ENCODE assay signal across 19 cellular contexts in genomic region chr6:30601436-30601814, GRCh38. TPM values are rescaled to one million over a fixed set of nuclear protein-coding genes. Genes with fewer than 3 reads are reported as not detected.
A peak's percentile ranks its signal among the peaks of the same experiment; 100 is the strongest.
DNase-seq lines count a peak whose midpoint lies in the region; ATAC-seq and TF ChIP-seq lines count a peak whose summit lies in the region.
"Had no signal": no experiment of that assay in that cellular context is flagged by ENCODE, and none has a peak within 500 bp of the region (broad histone marks: within the 10 kb centered on the region; RNA-seq: fewer than 3 reads in every experiment).

No MANE protein-coding gene starts in this region.

- no CpG with 5 or more reads among the region's 6 CpGs for WGBS in mesendoderm (ENCODE audit: extremely low coverage, insufficient coverage, low lambda C conversion rate)
- 56 to 64% methylated on average over 3 to 6 of the region's 6 CpGs for WGBS in gastroesophageal sphincter (ENCODE audit: low coverage in 1 of 2), 2 donors

- H3K27me3 ChIP-seq in BLaER1 treated with 17β-estradiol and CSF1 and Interleukin-3, amounts not matched to agents 10 nM and 100 nM, result no peaks in the 10 kb centered on the region
- H3K27me3 ChIP-seq in Caco-2 (replicated peaks; ENCODE audit: control insufficient read depth, insufficient read depth, low read length) (no peaks in the 10 kb centered on the region), mesendoderm (ENCODE audit: insufficient read depth, low read length, poor library complexity) (no peaks in the 10 kb centered on the region), gastroesophageal sphincter (no peaks in the 10 kb centered on the region)
- H3K27me3 ChIP-seq: SJSA1, upper lobe of right lung had no signal

- H3K56ac ChIP-seq in mesendoderm (ENCODE audit: low read length), result no peak overlapping the region

- peaks cover 61 to 95% (median 84%) of the 10 kb centered on the region in 11 experiments for H3K36me3 ChIP-seq in BLaER1 treated with 17β-estradiol and CSF1 and Interleukin-3, amounts not matched to agents 10 nM and 100 nM
- peaks cover 11% of the 10 kb centered on the region for H3K36me3 ChIP-seq in Caco-2 (ENCODE audit: control insufficient read depth, insufficient read depth, low read length)
- peaks cover 37% of the 10 kb centered on the region for H3K36me3 ChIP-seq in mesendoderm (ENCODE audit: control insufficient read depth, insufficient read depth, low read length)
- H3K36me3 ChIP-seq in gastroesophageal sphincter, result peaks cover 10 to 68% of the 10 kb centered on the region in 2 donors

- H3K18ac ChIP-seq in mesendoderm (ENCODE audit: low read length), result no peak overlapping the region

- TF ChIP-seq CTCF in RWPE1 (conservative IDR thresholded peaks at IDR 0.05; ENCODE audit: low read depth), result no peak
- TF ChIP-seq CTCF in Caco-2 (IDR thresholded peaks at IDR 0.05; ENCODE audit: insufficient read depth in 1 of 2, low read depth in 1 of 2, low read length in 1 of 2, severe bottlenecking in 1 of 2, unreplicated experiment in 1 of 2), result no peak
- TF ChIP-seq CTCF in gastroesophageal sphincter (IDR thresholded peaks at IDR 0.05), result no peak

- H3K4me2 ChIP-seq in BLaER1 treated with 17β-estradiol and CSF1 and Interleukin-3, amounts not matched to agents 10 nM and 100 nM, result peak overlapping the region in 9 of 11 experiments; percentile 29 to 92 (median 85); a peak in 18 of 22 replicates
- H3K4me2 ChIP-seq in mesendoderm (ENCODE audit: low read length), result no peak overlapping the region

- no peak overlapping the region for H4K5ac ChIP-seq in mesendoderm (ENCODE audit: low read length)

- peaks cover 18 to 100% (median 84%) of the 10 kb centered on the region in 11 experiments for H4K20me1 ChIP-seq in BLaER1 treated with 17β-estradiol and CSF1 and Interleukin-3, amounts not matched to agents 10 nM and 100 nM

- peak overlapping the region; percentile 29 for H3K27ac Mint-ChIP-seq in activated CD4-positive, alpha-beta T cell treated with anti-CD3 and anti-CD28 coated beads, Interleukin-2, amount 10 ng/mL, durations not matched to agents 24 days and 14 days
- peak overlapping the region in 4 of 6 donors; percentile 47 to 91 (median 62) for H3K27ac Mint-ChIP-seq in naive B cell
- no peak overlapping the region for H3K27ac Mint-ChIP-seq in Caco-2 (ENCODE audit: unreplicated experiment)
- H3K27ac Mint-ChIP-seq: HFFc6, progenitor cell of endocrine pancreas had no signal

- no peak overlapping the region for H4K8ac ChIP-seq in mesendoderm (ENCODE audit: low read depth, low read length)

- intact Hi-C loops in activated CD4-positive, alpha-beta T cell treated with anti-CD3 and anti-CD28 coated beads, Interleukin-2, amount 10 ng/mL, durations not matched to agents 24 days and 14 days (cut with micrococcal nuclease), result no loop called here
- intact Hi-C loops in Caco-2 (cut with micrococcal nuclease; ENCODE audit: unreplicated experiment), result no loop called here

- H3K23ac ChIP-seq in mesendoderm (ENCODE audit: low read length), result no peak overlapping the region

- no peak for TF ChIP-seq POLR2A in gastroesophageal sphincter (IDR thresholded peaks at IDR 0.05)

- peak overlapping the region in 8 of 11 experiments; percentile 20 to 68 (median 65); a peak in 16 of 22 replicates for H3K9ac ChIP-seq in BLaER1 treated with 17β-estradiol and CSF1 and Interleukin-3, amounts not matched to agents 10 nM and 100 nM
- no peak overlapping the region for H3K9ac ChIP-seq in mesendoderm (ENCODE audit: low read length)

- H3K27me3 Mint-ChIP-seq in activated CD4-positive, alpha-beta T cell treated with anti-CD3 and anti-CD28 coated beads, Interleukin-2, amount 10 ng/mL, durations not matched to agents 24 days and 14 days, result no peaks in the 10 kb centered on the region
- no peaks in the 10 kb centered on the region for H3K27me3 Mint-ChIP-seq in naive B cell
- H3K27me3 Mint-ChIP-seq in Caco-2 (ENCODE audit: insufficient read depth, unreplicated experiment), result no peaks in the 10 kb centered on the region
- H3K27me3 Mint-ChIP-seq: progenitor cell of endocrine pancreas had no signal

- no peak overlapping the region for H3K4ac ChIP-seq in mesendoderm (ENCODE audit: low read depth, low read length)

- H3K4me1 Mint-ChIP-seq in activated CD4-positive, alpha-beta T cell treated with anti-CD3 and anti-CD28 coated beads, Interleukin-2, amount 10 ng/mL, durations not matched to agents 24 days and 14 days, result peaks cover 19% of the 10 kb centered on the region
- H3K4me1 Mint-ChIP-seq in naive B cell, result peaks cover 16 to 19% (median 18%) of the 10 kb centered on the region in 3 donors
- H3K4me1 Mint-ChIP-seq in Caco-2 (ENCODE audit: low read depth, unreplicated experiment), result no peaks in the 10 kb centered on the region
- H3K4me1 Mint-ChIP-seq: nephron had no signal

- H3K36me3 Mint-ChIP-seq in activated CD4-positive, alpha-beta T cell treated with anti-CD3 and anti-CD28 coated beads, Interleukin-2, amount 10 ng/mL, durations not matched to agents 24 days and 14 days (ENCODE audit: low read depth), result peaks cover 66% of the 10 kb centered on the region
- H3K36me3 Mint-ChIP-seq in naive B cell (peaks cover 15 to 27% of the 10 kb centered on the region in 2 donors), Caco-2 (ENCODE audit: insufficient read depth, unreplicated experiment) (peaks cover 95% of the 10 kb centered on the region)

- DNase-seq in activated CD4-positive, alpha-beta T cell treated with anti-CD3 and anti-CD28 coated beads, Interleukin-2, amount 10 ng/mL, durations not matched to agents 24 days and 14 days, result no peak
- DNase-seq in activated CD4-positive, alpha-beta T cell treated with anti-CD3 and anti-CD28 coated beads, Interleukin-2, amount 50 U/mL, for 48 hours, result no peak
- DNase-seq in RWPE1 (ENCODE audit: low spot score) (no peak), naive B cell (no peak), Caco-2 (no peak), mesendoderm (no peak)
- DNase-seq: dermis blood vessel endothelial cell; HFFc6; mammary epithelial cell; NCI-H2227 treated with DMSO at 0.1 percent for 48 hours; PC-3; stimulated activated CD4-positive, alpha-beta T cell treated with anti-CD3 and anti-CD28 coated beads, Interleukin-2, amount 100 ng/mL, for 24 hours had no signal

- TF ChIP-seq EP300 in gastroesophageal sphincter (IDR thresholded peaks at IDR 0.05), result no peak

- no TSS peak for BruUV-seq in Caco-2 (replicated peaks; lab: Mats Ljungman, UMichigan)

- H3K79me1 ChIP-seq in mesendoderm (ENCODE audit: low read length), result peaks cover 2% of the 10 kb centered on the region

- no peak overlapping the region for H2BK120ac ChIP-seq in mesendoderm (ENCODE audit: low read depth, low read length)

- H2AK5ac ChIP-seq in mesendoderm (ENCODE audit: low read length), result no peak overlapping the region

- ATAC-seq in naive B cell (ENCODE audit: low read depth in 2 of 2) (no peak), gastroesophageal sphincter (no peak)
- ATAC-seq: PC-3, upper lobe of right lung had no signal

- no peak overlapping the region for H3K4me3 Mint-ChIP-seq in activated CD4-positive, alpha-beta T cell treated with anti-CD3 and anti-CD28 coated beads, Interleukin-2, amount 10 ng/mL, durations not matched to agents 24 days and 14 days
- H3K4me3 Mint-ChIP-seq in naive B cell (no peak overlapping the region), Caco-2 (ENCODE audit: unreplicated experiment) (no peak overlapping the region)
- H3K4me3 Mint-ChIP-seq: HFFc6, nephron had no signal

- peak overlapping the region in 7 of 10 experiments; percentile 1 to 45 (median 24); a peak in 2 of 20 replicates for H3K4me3 ChIP-seq in BLaER1 treated with 17β-estradiol and CSF1 and Interleukin-3, amounts not matched to agents 10 nM and 100 nM
- no peak overlapping the region for H3K4me3 ChIP-seq in Caco-2 (ENCODE audit: low read depth, low read length)
- no peak overlapping the region for H3K4me3 ChIP-seq in mesendoderm (ENCODE audit: low read length)
- no peak overlapping the region for H3K4me3 ChIP-seq in gastroesophageal sphincter
- H3K4me3 ChIP-seq: SJSA1, upper lobe of right lung had no signal

- no peaks in the 10 kb centered on the region for H3K9me3 Mint-ChIP-seq in activated CD4-positive, alpha-beta T cell treated with anti-CD3 and anti-CD28 coated beads, Interleukin-2, amount 10 ng/mL, durations not matched to agents 24 days and 14 days
- H3K9me3 Mint-ChIP-seq in naive B cell, result no peaks in the 10 kb centered on the region
- no peaks in the 10 kb centered on the region for H3K9me3 Mint-ChIP-seq in Caco-2 (ENCODE audit: unreplicated experiment)
- H3K9me3 Mint-ChIP-seq: HFFc6, nephron had no signal

- peak overlapping the region in 8 of 11 experiments; percentile 68 to 81 (median 79); a peak in 16 of 22 replicates for H3K27ac ChIP-seq in BLaER1 treated with 17β-estradiol and CSF1 and Interleukin-3, amounts not matched to agents 10 nM and 100 nM
- H3K27ac ChIP-seq in RWPE1, result peak overlapping the region; percentile 58
- H3K27ac ChIP-seq in mesendoderm (ENCODE audit: low read depth, low read length), result no peak overlapping the region
- H3K27ac ChIP-seq in gastroesophageal sphincter, result no peak overlapping the region
- H3K27ac ChIP-seq: C4-2B, SJSA1, upper lobe of right lung had no signal

- POLR2A ChIA-PET in RWPE1 (lab: Yijun Ruan, JAX; ENCODE audit: low non-redundant PET), result no interaction called here
- POLR2A ChIA-PET in Caco-2 (lab: Charles Lee), result interaction anchor here (1.0 to 1.6 kb wide), 2 partner anchors 9 to 11 kb away, joined by 4 read pairs; no protein-coding TSS in a partner anchor

- no peak overlapping the region for H2BK15ac ChIP-seq in mesendoderm (replicated peaks; ENCODE audit: low read depth)

- CTCF ChIA-PET in RWPE1 (lab: Yijun Ruan, JAX) (interaction anchor here (1.4 kb wide), 1 partner anchor 12 kb away, joined by 4 read pairs; no protein-coding TSS in a partner anchor), Caco-2 (lab: Charles Lee) (no interaction called here)

- no peak overlapping the region for H2BK5ac ChIP-seq in mesendoderm (ENCODE audit: low read length)

- H3K9me3 ChIP-seq in BLaER1 treated with 17β-estradiol and CSF1 and Interleukin-3, amounts not matched to agents 10 nM and 100 nM (replicated peaks in 1 of 11), result no peaks in the 10 kb centered on the region
- H3K9me3 ChIP-seq in Caco-2, result no peaks in the 10 kb centered on the region
- no peaks in the 10 kb centered on the region for H3K9me3 ChIP-seq in gastroesophageal sphincter
- H3K9me3 ChIP-seq: SJSA1, upper lobe of right lung had no signal

- no peaks in the 10 kb centered on the region for H3K79me2 ChIP-seq in mesendoderm (ENCODE audit: control insufficient read depth, insufficient read depth, low read length)

- H3K4me1 ChIP-seq in BLaER1 treated with 17β-estradiol and CSF1 and Interleukin-3, amounts not matched to agents 10 nM and 100 nM, result peaks cover 13 to 70% (median 61%) of the 10 kb centered on the region in 10 experiments
- H3K4me1 ChIP-seq in Caco-2, result no peaks in the 10 kb centered on the region
- no peaks in the 10 kb centered on the region for H3K4me1 ChIP-seq in mesendoderm (ENCODE audit: control insufficient read depth, low read depth, low read length)
- H3K4me1 ChIP-seq in gastroesophageal sphincter, result peaks cover 0 to 12% (median 0%) of the 10 kb centered on the region in 3 donors
- H3K4me1 ChIP-seq: SJSA1, upper lobe of right lung had no signal

RNA-seq across cellular contexts. Expression of gene PPP1R10, which starts 15.6 kb away (rescaled TPM):
- total RNA-seq in activated CD4-positive, alpha-beta T cell treated with anti-CD3 and anti-CD28 coated beads, Interleukin-2, amount 10 ng/mL, durations not matched to agents 24 days and 14 days, result 106 and 107 TPM in 2 replicates
- polyA plus RNA-seq in naive B cell (ENCODE audit: low read depth in 6 of 6), result 10 to 100 TPM in 5 of 6 donors, 1 to 10 TPM in 1; 7.8 to 27.9 (median 25.9) TPM
- total RNA-seq in Caco-2 (2022), result 91.3 and 95.4 TPM in 2 replicates
- 92.3 TPM for polyA plus RNA-seq in mesendoderm (2013, experiment 1 of 2)
- 90.2 TPM for polyA plus RNA-seq in mesendoderm (2013, experiment 2 of 2)
- total RNA-seq in gastroesophageal sphincter, result 10 to 100 TPM; 26.7 to 50.4 (median 37.9) TPM

RNA-seq across cellular contexts. Expression of gene MRPS18B, which starts 16.2 kb away (rescaled TPM):
- 79.4 and 83.6 TPM in 2 replicates for total RNA-seq in activated CD4-positive, alpha-beta T cell treated with anti-CD3 and anti-CD28 coated beads, Interleukin-2, amount 10 ng/mL, durations not matched to agents 24 days and 14 days
- polyA plus RNA-seq in naive B cell (ENCODE audit: low read depth in 6 of 6), result 100 to 1,000 TPM; 101 to 221 (median 142) TPM
- total RNA-seq in Caco-2 (2022), result 60.0 and 62.6 TPM in 2 replicates
- polyA plus RNA-seq in mesendoderm (2013, experiment 1 of 2), result 51.9 TPM
- 53.0 TPM for polyA plus RNA-seq in mesendoderm (2013, experiment 2 of 2)
- 10 to 100 TPM; 35.0 to 41.2 (median 36.7) TPM for total RNA-seq in gastroesophageal sphincter

RNA-seq across cellular contexts. Expression of gene ATAT1, which starts 25.2 kb away (rescaled TPM):
- 11.4 and 14.4 TPM in 2 replicates for total RNA-seq in activated CD4-positive, alpha-beta T cell treated with anti-CD3 and anti-CD28 coated beads, Interleukin-2, amount 10 ng/mL, durations not matched to agents 24 days and 14 days
- 1 to 10 TPM in 5 of 6 donors, under 1 TPM in 1; 0.79 to 4.1 (median 2.0) TPM for polyA plus RNA-seq in naive B cell (ENCODE audit: low read depth in 6 of 6)
- total RNA-seq in Caco-2 (2022) (17.9 and 19.7 TPM in 2 replicates), gastroesophageal sphincter (1 to 10 TPM in 3 of 4 donors, under 1 TPM in 1; 0.82 to 2.6 (median 2.1) TPM)
- 22.7 TPM for polyA plus RNA-seq in mesendoderm (2013, experiment 1 of 2)
- 22.3 TPM for polyA plus RNA-seq in mesendoderm (2013, experiment 2 of 2)

RNA-seq across cellular contexts. Expression of gene ABCF1, which starts 30.2 kb away (rescaled TPM):
- 123 and 125 TPM in 2 replicates for total RNA-seq in activated CD4-positive, alpha-beta T cell treated with anti-CD3 and anti-CD28 coated beads, Interleukin-2, amount 10 ng/mL, durations not matched to agents 24 days and 14 days
- 10 to 100 TPM; 11.5 to 31.0 (median 19.3) TPM for polyA plus RNA-seq in naive B cell (ENCODE audit: low read depth in 6 of 6)
- total RNA-seq in Caco-2 (2022), result 93.7 and 95.6 TPM in 2 replicates
- polyA plus RNA-seq in mesendoderm (2013, experiment 1 of 2), result 106 TPM
- 106 TPM for polyA plus RNA-seq in mesendoderm (2013, experiment 2 of 2)
- total RNA-seq in gastroesophageal sphincter, result 10 to 100 TPM; 42.8 to 63.6 (median 47.4) TPM

RNA-seq across cellular contexts. Expression of gene PRR3, which starts 44.3 kb away (rescaled TPM):
- 38.2 and 39.7 TPM in 2 replicates for total RNA-seq in activated CD4-positive, alpha-beta T cell treated with anti-CD3 and anti-CD28 coated beads, Interleukin-2, amount 10 ng/mL, durations not matched to agents 24 days and 14 days
- polyA plus RNA-seq in naive B cell (ENCODE audit: low read depth in 6 of 6), result 10 to 100 TPM in 4 of 6 donors, 1 to 10 TPM in 2; 8.1 to 14.2 (median 11.2) TPM
- 20.3 and 20.8 TPM in 2 replicates for total RNA-seq in Caco-2 (2022)
- polyA plus RNA-seq in mesendoderm (2013, experiment 1 of 2), result 13.3 TPM
- 12.5 TPM for polyA plus RNA-seq in mesendoderm (2013, experiment 2 of 2)
- total RNA-seq in gastroesophageal sphincter, result 10 to 100 TPM in 2 of 4 donors, 1 to 10 TPM in 2; 3.5 to 21.6 (median 7.9) TPM

Comparison
In these comparisons a context has a peak if more than half of its experiments do, and no peak if none do; other contexts are left out.
1. H3K27ac ChIP-seq: peak in BLaER1 treated with 17β-estradiol and CSF1 and Interleukin-3, amounts not matched to agents 10 nM and 100 nM (8 of 11) and RWPE1 (single experiment); none in mesendoderm (single experiment) and gastroesophageal sphincter (0 of 4).
2. H3K4me3 ChIP-seq: peak in BLaER1 treated with 17β-estradiol and CSF1 and Interleukin-3, amounts not matched to agents 10 nM and 100 nM (7 of 10); none in Caco-2 (single experiment), mesendoderm (single experiment) and gastroesophageal sphincter (0 of 2).